Comparison of ENCODE assay signal across 1 cellular context in the genomic region with DNA sequence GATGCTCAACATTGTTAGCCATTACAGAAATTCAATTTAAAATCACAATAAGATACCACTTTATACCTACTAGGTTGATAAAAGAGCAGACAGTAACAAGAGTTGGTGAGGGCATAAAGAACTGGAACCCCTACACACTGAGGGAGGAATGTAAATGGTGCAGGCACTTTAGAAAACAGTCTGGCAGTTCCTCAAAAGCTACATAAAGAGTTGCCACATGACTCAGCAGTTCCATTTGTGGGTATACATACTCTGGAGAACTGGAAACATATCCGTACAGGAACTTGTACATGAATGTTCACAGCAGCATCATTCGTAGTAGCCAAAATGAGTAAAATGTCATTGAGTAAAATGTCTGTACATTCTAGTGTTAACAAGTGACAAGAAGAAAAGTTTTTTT.
TF ChIP-seq lines count a peak whose summit lies in the region.

No MANE protein-coding gene starts in this region.

TF ChIP-seq in GM23338, 12 proteins besides CTCF, POLR2A, EP300 and RAD21:
- TF ChIP-seq CREB1 (CRISPR knock-in tag; IDR thresholded peaks at IDR 0.05; ENCODE audit: low read depth) (no peak), POLR2AphosphoS5 (IDR thresholded peaks at IDR 0.05; ENCODE audit: low read depth) (no peak)
TF ChIP-seq in GM23338: peak in this region for 0.
